Comparison of ENCODE assay signal across 8 cellular contexts in genomic region chr2:17878222-17879136, GRCh38. TPM values are rescaled to one million over a fixed set of nuclear protein-coding genes. Genes with fewer than 3 reads are reported as not detected.
DNase-seq lines count a peak whose midpoint lies in the region; ATAC-seq and TF ChIP-seq lines count a peak whose summit lies in the region.

Gene KCNS3 (plus strand): TSS chr2:17878667. CDS start chr2:17931009, 52,342 bp downstream.

- H3K27me3 Mint-ChIP-seq in activated naive CD8-positive, alpha-beta T cell treated with anti-CD3 and anti-CD28 coated beads for 36 hours = peaks cover 85% of the 10 kb centered on the region

- peak within 1 kb of the TSS; percentile 72 for H3K4me3 Mint-ChIP-seq in activated naive CD8-positive, alpha-beta T cell treated with anti-CD3 and anti-CD28 coated beads for 36 hours

- no peak for TF ChIP-seq CTCF in right atrium auricular region (IDR thresholded peaks at IDR 0.05)

- no peaks in the 10 kb centered on the region for H3K9me3 Mint-ChIP-seq in activated naive CD8-positive, alpha-beta T cell treated with anti-CD3 and anti-CD28 coated beads for 36 hours

- H3K36me3 ChIP-seq in right atrium auricular region = no peaks in the 10 kb centered on the region
- no peaks in the 10 kb centered on the region for H3K36me3 ChIP-seq in rectal smooth muscle tissue (ENCODE audit: control insufficient read depth, insufficient read depth, low read length)

- H3K4me3 ChIP-seq in right atrium auricular region (peak within 1 kb of the TSS; percentile 58 to 72), rectal smooth muscle tissue (ENCODE audit: low read length) (peak within 1 kb of the TSS; percentile 84)

- no peaks in the 10 kb centered on the region for H3K9me3 ChIP-seq in right atrium auricular region

- intact Hi-C loops in Right ventricle myocardium inferior (cut with DNase I) = no loop called here
- intact Hi-C loops in cardiac septum (cut with DNase I) = no loop called here

- DNase-seq in Right ventricle myocardium inferior (ENCODE audit: missing footprints) (peak; percentile 79), cardiac septum (ENCODE audit: low spot score) (no peak), NCI-H146 treated with DMSO at 0.1 percent for 48 hours (lab: John Stamatoyannopoulos, UW; ENCODE audit: unreplicated experiment) (peak; percentile 6), right atrium auricular region (ENCODE audit: low spot score) (no peak), 8988T (no peak)
- DNase-seq in activated naive CD8-positive, alpha-beta T cell treated with anti-CD3 and anti-CD28 coated beads for 36 hours = peak; percentile 20

- H3K4me1 Mint-ChIP-seq in activated naive CD8-positive, alpha-beta T cell treated with anti-CD3 and anti-CD28 coated beads for 36 hours = peaks cover 5% of the 10 kb centered on the region

- no peak within 1 kb of the TSS for H3K27ac Mint-ChIP-seq in activated naive CD8-positive, alpha-beta T cell treated with anti-CD3 and anti-CD28 coated beads for 36 hours

- H3K4me1 ChIP-seq in right atrium auricular region (peaks cover 0 to 24% of the 10 kb centered on the region in 2 donors), rectal smooth muscle tissue (ENCODE audit: control insufficient read depth, insufficient read depth, low read length) (no peaks in the 10 kb centered on the region)

- H3K27ac ChIP-seq in right atrium auricular region = peak within 1 kb of the TSS; percentile 68 to 72
- peak within 1 kb of the TSS; percentile 37 for H3K27ac ChIP-seq in rectal smooth muscle tissue (ENCODE audit: low read depth, low read length)

- ATAC-seq in Right ventricle myocardium inferior = peak; percentile 95
- ATAC-seq in HG02610 (IDR thresholded peaks at IDR 0.05; ENCODE audit: unreplicated experiment) = peak; percentile 79

- no peaks in the 10 kb centered on the region for H3K36me3 Mint-ChIP-seq in activated naive CD8-positive, alpha-beta T cell treated with anti-CD3 and anti-CD28 coated beads for 36 hours

- no peak within 1 kb of the TSS for H3K9ac ChIP-seq in rectal smooth muscle tissue (ENCODE audit: low read length)

- H3K27me3 ChIP-seq in right atrium auricular region (peaks cover 0 to 7% of the 10 kb centered on the region in 2 donors), rectal smooth muscle tissue (ENCODE audit: control insufficient read depth, insufficient read depth, low read length) (no peaks in the 10 kb centered on the region)

RNA-seq across cellular contexts. Expression of gene KCNS3, which starts in this region (rescaled TPM):
- total RNA-seq in Right ventricle myocardium inferior (4.5 TPM), cardiac septum (3.7 TPM), right atrium auricular region (10 to 100 TPM in 1 of 2 donors, 1 to 10 TPM in 1; 3.7 to 13.7 TPM)
- total RNA-seq in activated naive CD8-positive, alpha-beta T cell treated with anti-CD3 and anti-CD28 coated beads for 36 hours = not detected

Comparison
In these comparisons a context has a peak if more than half of its experiments do, and no peak if none do; other contexts are left out.
1. DNase-seq: peak in Right ventricle myocardium inferior (single experiment) and NCI-H146 treated with DMSO at 0.1 percent for 48 hours (single experiment); none in cardiac septum (single experiment), right atrium auricular region (single experiment) and 8988T (single experiment).
2. Peak in DNase-seq in activated naive CD8-positive, alpha-beta T cell treated with anti-CD3 and anti-CD28 coated beads for 36 hours; RNA of the gene not detected or under 1 TPM.